8 cellular contexts compared by ENCODE assay signal in the genomic region with DNA sequence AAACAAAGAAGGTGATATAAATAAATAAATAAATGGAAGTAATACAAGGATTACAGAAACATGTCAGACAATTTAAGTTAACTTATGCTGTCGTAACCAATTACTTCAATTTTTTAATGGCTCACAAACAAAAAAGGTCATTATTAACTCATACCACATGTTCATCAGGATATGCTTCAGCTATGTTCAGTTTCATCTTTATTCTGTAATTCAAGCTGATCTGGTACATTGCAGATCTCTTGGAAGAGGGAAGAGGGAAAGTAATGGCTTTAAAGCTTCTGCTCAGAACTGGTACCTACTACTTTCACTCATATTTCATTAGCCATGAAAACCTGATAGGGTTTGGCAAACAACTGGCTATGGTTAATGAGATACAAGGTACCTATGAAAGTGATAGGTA.
"Had no signal": no experiment of that assay in that cellular context is flagged by ENCODE, and none has a peak within 500 bp of the region (broad histone marks: within the 10 kb centered on the region; RNA-seq: fewer than 3 reads in every experiment).

No MANE protein-coding gene starts in this region.

- H3K4me3 ChIP-seq: GM23248, HAP-1 had no signal

- H3K9me3 ChIP-seq: HAP-1 had no signal

- H2AFZ ChIP-seq: GM23248 had no signal

- ATAC-seq: HCT116, HepG2 had no signal

- H3K9ac ChIP-seq: GM23248 had no signal

- H3K36me3 ChIP-seq: HAP-1 had no signal

- H3K27ac ChIP-seq: GM23248, HL-60 had no signal

- H3K4me1 ChIP-seq: HAP-1 had no signal

- DNase-seq: GM23248, GOT3, H7, HFFc6 had no signal
